In the genomic region with DNA sequence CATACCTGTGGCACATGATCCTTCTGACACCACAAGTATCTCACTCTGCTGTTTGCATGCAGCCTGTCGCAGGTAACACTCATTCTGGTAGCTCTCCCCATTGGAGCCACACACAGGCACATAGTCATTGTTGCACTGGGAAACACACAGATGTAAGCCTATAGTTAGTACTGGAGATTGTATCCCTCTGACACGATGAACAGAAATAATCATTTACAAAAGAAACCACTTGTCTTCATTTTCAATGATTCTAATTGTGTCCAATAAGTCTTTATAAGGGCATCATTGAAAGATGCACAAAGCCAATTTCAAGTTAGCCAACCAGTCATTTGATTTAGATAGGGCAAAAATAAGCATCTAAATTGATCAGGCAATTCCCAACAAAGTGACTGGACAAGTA, we compare ENCODE assay signal across 22 cellular contexts. TPM values are rescaled to one million over a fixed set of nuclear protein-coding genes. Genes with fewer than 3 reads are reported as not detected.
DNase-seq lines count a peak whose midpoint lies in the region; ATAC-seq and TF ChIP-seq lines count a peak whose summit lies in the region.
"Had no signal": no experiment of that assay in that cellular context is flagged by ENCODE, and none has a peak within 500 bp of the region (broad histone marks: within the 10 kb centered on the region; RNA-seq: fewer than 3 reads in every experiment).

No MANE protein-coding gene starts in this region.

- no peak overlapping the region for H3K27ac ChIP-seq in HEK293 (ENCODE audit: extremely low read depth, low read depth, low read length)
- H3K27ac ChIP-seq in cingulate gyrus (ENCODE audit: low read depth, low read length) = peak overlapping the region; percentile 74
- H3K27ac ChIP-seq in substantia nigra (ENCODE audit: low read depth, low read length, poor library complexity, severe bottlenecking) = peak overlapping the region; percentile 64
- H3K27ac ChIP-seq: GM23248 had no signal

- H3K9me3 Mint-ChIP-seq in T-cell = no peaks in the 10 kb centered on the region
- H3K9me3 Mint-ChIP-seq: CD8-positive, alpha-beta memory T cell; IgD-negative memory B cell had no signal

- H3K4me3 Mint-ChIP-seq in T-cell = no peak overlapping the region
- H3K4me3 Mint-ChIP-seq: CD4-positive, CD25-positive, alpha-beta regulatory T cell; CD8-positive, alpha-beta memory T cell; IgD-negative memory B cell had no signal

- POLR2A ChIA-PET in HEK293 (lab: Yijun Ruan, JAX) = no interaction called here
- POLR2A ChIA-PET in T-cell (lab: Charles Lee) = no interaction called here

- no peak overlapping the region for H3K27ac Mint-ChIP-seq in T-cell
- H3K27ac Mint-ChIP-seq: CD4-positive, CD25-positive, alpha-beta regulatory T cell; CD8-positive, alpha-beta memory T cell; IgD-negative memory B cell had no signal

- no peak overlapping the region for H3K4me3 ChIP-seq in HEK293 (ENCODE audit: low read depth, low read length)
- H3K4me3 ChIP-seq: GM12878, GM23248, HAP-1 had no signal

- H3K36me3 ChIP-seq in HEK293 (ENCODE audit: control insufficient read depth in 2 of 2, insufficient read depth in 1 of 2, low read length in 2 of 2) = no peaks in the 10 kb centered on the region
- H3K36me3 ChIP-seq: BE2C, HAP-1 had no signal

- H3K36me3 Mint-ChIP-seq in T-cell = no peaks in the 10 kb centered on the region
- H3K36me3 Mint-ChIP-seq: CD4-positive, CD25-positive, alpha-beta regulatory T cell; CD8-positive, alpha-beta memory T cell; IgD-negative memory B cell had no signal

- peak; percentile 56 for DNase-seq in inferior parietal cortex (ENCODE audit: extremely low spot score)
- DNase-seq in substantia nigra (lab: John Stamatoyannopoulos, UW) = peak in 4 of 49 donors; percentile 0 to 30 (median 12)
- no peak for DNase-seq in T-cell
- DNase-seq in SKM-1 treated with dmso at 0.1 percent for 144 hours (lab: John Stamatoyannopoulos, UW; ENCODE audit: unreplicated experiment) = no peak
- DNase-seq in mesenteric fat pad (ENCODE audit: low spot score) = no peak
- DNase-seq: BE2C; CD4-positive, CD25-positive, alpha-beta regulatory T cell; CD8-positive, alpha-beta memory T cell; COR-L47; DMS 273 treated with DMSO at 0.1 percent for 48 hours; DMS53; DND-41; EL; GM23248 had no signal

- CTCF ChIA-PET in HEK293 (lab: Yijun Ruan, JAX) = no interaction called here
- CTCF ChIA-PET in T-cell (lab: Charles Lee) = no interaction called here

- no peaks in the 10 kb centered on the region for H3K4me1 Mint-ChIP-seq in T-cell
- H3K4me1 Mint-ChIP-seq: CD4-positive, CD25-positive, alpha-beta regulatory T cell; CD8-positive, alpha-beta memory T cell; IgD-negative memory B cell had no signal

- H3K27me3 Mint-ChIP-seq in T-cell = peaks cover 20 to 25% of the 10 kb centered on the region in 2 donors

- no peaks in the 10 kb centered on the region for H3K4me1 ChIP-seq in HEK293 (ENCODE audit: control insufficient read depth, insufficient read depth, low read length)
- H3K4me1 ChIP-seq: HAP-1 had no signal

- TF ChIP-seq CTCF in HEK293 (tag by site-specific recombination; IDR thresholded peaks at IDR 0.05) = no peak

- ATAC-seq in HG03439 (IDR thresholded peaks at IDR 0.05; ENCODE audit: unreplicated experiment) (no peak), T-cell (replicated peaks in 1 of 4) (no peak)
- ATAC-seq: GM12878, HepG2 had no signal

- H3K9me3 ChIP-seq in HEK293 (ENCODE audit: control insufficient read depth, insufficient read depth, low read depth, low read length) = no peaks in the 10 kb centered on the region
- H3K9me3 ChIP-seq: BE2C, HAP-1 had no signal

TF ChIP-seq in HEK293, 187 proteins besides CTCF, POLR2A, EP300 and RAD21:
- TF ChIP-seq ZFP37 (tag by site-specific recombination; IDR thresholded peaks at IDR 0.05) (no peak), SCRT1 (tag by site-specific recombination; IDR thresholded peaks at IDR 0.05; ENCODE audit: borderline replicate concordance) (peak; percentile 24; the same call in 1 of the 2 replicates)

RNA-seq across cellular contexts. Expression of a gene that starts 10.4 kb away (rescaled TPM):
- not detected for total RNA-seq in T-cell
- not detected for total RNA-seq in mesenteric fat pad
- total RNA-seq: CD4-positive, CD25-positive, alpha-beta regulatory T cell; CD8-positive, alpha-beta memory T cell; G401; GM12878; GM23248; HepG2 had no signal
